8 cellular contexts compared by ENCODE assay signal in the genomic region with DNA sequence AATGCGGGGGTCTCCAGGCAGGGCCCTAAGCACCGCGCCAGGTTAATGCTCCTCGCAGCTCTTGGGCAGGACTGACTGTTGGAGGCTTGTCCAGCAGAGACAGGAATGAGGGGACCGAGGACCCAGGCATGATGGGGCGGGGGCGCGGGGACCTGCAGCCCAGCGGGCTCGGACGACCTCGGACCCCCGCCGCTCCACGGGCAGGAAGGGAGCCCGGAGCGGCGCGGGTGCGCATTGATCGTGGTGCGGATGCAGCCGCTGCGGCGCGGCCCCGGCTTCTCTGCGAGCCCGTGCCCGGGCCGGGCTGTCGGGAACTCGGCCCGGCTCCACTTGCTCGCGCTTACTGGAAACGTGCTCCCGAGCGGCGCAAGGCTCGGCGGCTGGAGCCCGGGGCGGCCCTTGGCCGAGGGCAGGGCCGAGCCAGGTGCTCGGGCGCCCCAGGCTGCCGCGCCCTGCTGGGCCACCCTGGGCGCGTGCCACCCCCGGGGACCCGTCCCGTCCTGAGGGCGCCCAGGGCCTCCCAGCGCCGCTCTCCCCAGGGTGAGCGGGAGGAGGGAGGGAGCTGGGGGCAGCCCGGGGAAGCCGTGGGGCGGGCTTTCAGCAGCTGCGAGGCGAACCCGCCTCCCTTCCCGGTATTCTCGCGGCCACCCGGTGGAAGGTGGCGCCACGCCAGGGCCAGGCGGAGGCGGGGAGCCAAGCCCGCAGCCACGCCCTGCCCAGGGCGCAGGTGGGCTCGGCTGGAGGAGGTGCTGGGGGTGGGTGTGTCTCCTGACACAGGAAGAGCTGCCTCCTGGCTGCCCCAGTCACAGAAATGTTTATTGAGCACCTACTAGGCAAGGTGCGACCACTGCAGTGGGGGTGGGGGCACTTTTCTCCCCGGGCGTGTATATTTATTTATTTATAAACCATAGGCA. TPM values are rescaled to one million over a fixed set of nuclear protein-coding genes. Genes with fewer than 3 reads are reported as not detected.
DNase-seq lines count a peak whose midpoint lies in the region; ATAC-seq and TF ChIP-seq lines count a peak whose summit lies in the region.

No MANE protein-coding gene starts in this region.

- TF ChIP-seq CTCF in CD14-positive monocyte (IDR thresholded peaks at IDR 0.05) = no peak

- H2AK5ac ChIP-seq in mesendoderm (ENCODE audit: low read length) = no peak overlapping the region

- peak overlapping the region in 1 of 7 donors; percentile 41 for H3K27ac Mint-ChIP-seq in CD14-positive monocyte

- peak overlapping the region; percentile 89 for H3K18ac ChIP-seq in mesendoderm (ENCODE audit: low read length)

- H3K36me3 Mint-ChIP-seq in CD14-positive monocyte = peaks cover 0 to 11% of the 10 kb centered on the region in 2 donors

- peak overlapping the region; percentile 64 for H3K4me2 ChIP-seq in mesendoderm (ENCODE audit: low read length)

- H3K9me3 Mint-ChIP-seq in CD14-positive monocyte = peaks cover 0 to 8% (median 2%) of the 10 kb centered on the region in 7 donors

- peak overlapping the region; percentile 32 for H3K4me3 ChIP-seq in mesendoderm (ENCODE audit: low read length)

- no peak for DNase-seq in CD14-positive monocyte (ENCODE audit: low spot score)
- peak; percentile 65 for DNase-seq in HCEC 1CT
- peak; percentile 84 for DNase-seq in NCI-H460 (ENCODE audit: extremely low read depth, low read depth)
- DNase-seq in activated CD4-positive, alpha-beta T cell treated with anti-CD3 and anti-CD28 coated beads, Interleukin-2, amount 50 U/mL, for 48 hours = peak; percentile 79 to 82
- DNase-seq in effector CD4-positive, alpha-beta T cell = peak; percentile 47
- peak; percentile 95 for DNase-seq in mesendoderm
- DNase-seq in stimulated activated CD8-positive, alpha-beta memory T cell treated with anti-CD3 and anti-CD28 coated beads, Interleukin-2, amount 100 ng/mL, for 1 hour (ENCODE audit: low read depth in 2 of 2) = peak; percentile 31 to 53

- intact Hi-C loops in CD14-positive monocyte (cut with micrococcal nuclease) = no loop called here

- H3K23ac ChIP-seq in mesendoderm (ENCODE audit: low read length) = peak overlapping the region; percentile 38

- H2BK15ac ChIP-seq in mesendoderm (replicated peaks; ENCODE audit: low read depth) = no peak overlapping the region

- no peak overlapping the region for H2BK5ac ChIP-seq in mesendoderm (ENCODE audit: low read length)

- H3K36me3 ChIP-seq in mesendoderm (ENCODE audit: control insufficient read depth, insufficient read depth, low read length) = no peaks in the 10 kb centered on the region

- H4K8ac ChIP-seq in mesendoderm (ENCODE audit: low read depth, low read length) = no peak overlapping the region

- peak overlapping the region; percentile 49 for H3K27ac ChIP-seq in mesendoderm (ENCODE audit: low read depth, low read length)

- H2BK120ac ChIP-seq in mesendoderm (ENCODE audit: low read depth, low read length) = peak overlapping the region; percentile 68

- H3K56ac ChIP-seq in mesendoderm (ENCODE audit: low read length) = peak overlapping the region; percentile 89

- H4K5ac ChIP-seq in mesendoderm (ENCODE audit: low read length) = no peak overlapping the region

- peaks cover 30% of the 10 kb centered on the region for H3K4me1 Mint-ChIP-seq in CD14-positive monocyte

- peak overlapping the region; percentile 56 to 82 for H3K4me3 Mint-ChIP-seq in CD14-positive monocyte

- H3K27me3 Mint-ChIP-seq in CD14-positive monocyte (ENCODE audit: low read depth in 3 of 3) = peaks cover 60 to 75% (median 67%) of the 10 kb centered on the region in 3 donors

- no peaks in the 10 kb centered on the region for H3K79me1 ChIP-seq in mesendoderm (ENCODE audit: low read length)

- peaks cover 13% of the 10 kb centered on the region for H3K4me1 ChIP-seq in mesendoderm (ENCODE audit: control insufficient read depth, low read depth, low read length)

- H3K4ac ChIP-seq in mesendoderm (ENCODE audit: low read depth, low read length) = peak overlapping the region; percentile 85

- H3K79me2 ChIP-seq in mesendoderm (ENCODE audit: control insufficient read depth, insufficient read depth, low read length) = no peaks in the 10 kb centered on the region

- no peaks in the 10 kb centered on the region for H3K27me3 ChIP-seq in mesendoderm (ENCODE audit: insufficient read depth, low read length, poor library complexity)

- WGBS in mesendoderm (ENCODE audit: extremely low coverage, insufficient coverage, low lambda C conversion rate) = no CpG with 5 or more reads among the region's 80 CpGs

- ATAC-seq in HG03457 (IDR thresholded peaks at IDR 0.05; ENCODE audit: unreplicated experiment) = no peak

- peak overlapping the region; percentile 80 for H3K9ac ChIP-seq in mesendoderm (ENCODE audit: low read length)

RNA-seq across cellular contexts. Expression of a gene that starts 45.9 kb away (rescaled TPM):
- 100 to 1,000 TPM; 123 to 144 TPM for polyA plus RNA-seq in CD14-positive monocyte
- 404 and 479 TPM in 2 replicates for total RNA-seq in NCI-H460 (2014; rRNA removed; shearing (Covaris generic))
- polyA plus RNA-seq in NCI-H460 (2014; cell fraction: nucleus; rRNA removed) = 239 and 275 TPM in 2 replicates
- polyA plus RNA-seq in mesendoderm (2013, experiment 1 of 2) = 11.2 TPM
- polyA plus RNA-seq in mesendoderm (2013, experiment 2 of 2) = 11.0 TPM
